ENCODE assay signal across 16 cellular contexts in genomic region chr6:22401206-22401605, GRCh38.
DNase-seq lines count a peak whose midpoint lies in the region; TF ChIP-seq lines count a peak whose summit lies in the region.
"Had no signal": no experiment of that assay in that cellular context is flagged by ENCODE, and none has a peak within 500 bp of the region (broad histone marks: within the 10 kb centered on the region; RNA-seq: fewer than 3 reads in every experiment).

No MANE protein-coding gene starts in this region.

- H3K27ac ChIP-seq in RWPE1 (no peak overlapping the region), hepatocyte (no peak overlapping the region)

- H3K4me2 ChIP-seq in hepatocyte: no peak overlapping the region

- H3K4me1 Mint-ChIP-seq in progenitor cell of endocrine pancreas (ENCODE audit: low read depth): peaks cover 3% of the 10 kb centered on the region
- no peaks in the 10 kb centered on the region for H3K4me1 Mint-ChIP-seq in activated T-cell treated with anti-CD3 and anti-CD28 coated beads, Interleukin-2, amount 50 U/mL, for 24 hours (ENCODE audit: low read depth)

- peaks cover 4% of the 10 kb centered on the region for H3K4me1 ChIP-seq in hepatocyte (ENCODE audit: insufficient read depth)
- H3K4me1 ChIP-seq: BE2C had no signal

- no peaks in the 10 kb centered on the region for H3K36me3 ChIP-seq in hepatocyte (replicated peaks; ENCODE audit: insufficient read depth, low read depth)
- H3K36me3 ChIP-seq: BE2C had no signal

- no peak overlapping the region for H2AFZ ChIP-seq in hepatocyte

- H3K27ac Mint-ChIP-seq in progenitor cell of endocrine pancreas: no peak overlapping the region
- H3K27ac Mint-ChIP-seq in activated T-cell treated with anti-CD3 and anti-CD28 coated beads, Interleukin-2, amount 50 U/mL, for 24 hours: no peak overlapping the region

- DNase-seq in AG08395 (ENCODE audit: low spot score) (peak; percentile 13), EL (peak; percentile 5), RWPE1 (ENCODE audit: low spot score) (peak; percentile 2), fibroblast of mammary gland (ENCODE audit: low read depth) (peak; percentile 40), NCI-H1930 (lab: John Stamatoyannopoulos, UW) (no peak), hepatocyte (ENCODE audit: low spot score) (no peak), progenitor cell of endocrine pancreas (ENCODE audit: low spot score, unreplicated experiment) (no peak)
- no peak for DNase-seq in activated T-cell treated with anti-CD3 and anti-CD28 coated beads, Interleukin-2, amount 50 U/mL, for 24 hours
- DNase-seq: BE2C, DMS79, GOT3, KG1, NCI-H1694, NCI-H226, NCI-H510A treated with DMSO at 0.1 percent for 48 hours, NCI-H748 treated with DMSO at 0.1 percent for 48 hours had no signal

- no peak for TF ChIP-seq CTCF in RWPE1 (conservative IDR thresholded peaks at IDR 0.05; ENCODE audit: low read depth)
- no peak for TF ChIP-seq CTCF in fibroblast of mammary gland (conservative IDR thresholded peaks at IDR 0.05; ENCODE audit: control insufficient read depth, insufficient read depth, low read depth, low read length)
- TF ChIP-seq CTCF in hepatocyte (IDR thresholded peaks at IDR 0.05; ENCODE audit: poor library complexity): no peak
- TF ChIP-seq CTCF in progenitor cell of endocrine pancreas (IDR thresholded peaks at IDR 0.05; ENCODE audit: unreplicated experiment): no peak

- no peak overlapping the region for H3K4me3 Mint-ChIP-seq in progenitor cell of endocrine pancreas (ENCODE audit: low read depth)
- no peak overlapping the region for H3K4me3 Mint-ChIP-seq in activated T-cell treated with anti-CD3 and anti-CD28 coated beads, Interleukin-2, amount 50 U/mL, for 24 hours

- H3K4me3 ChIP-seq in fibroblast of mammary gland (ENCODE audit: control insufficient read depth, low read depth, low read length) (no peak overlapping the region), hepatocyte (no peak overlapping the region)

- no peaks in the 10 kb centered on the region for H3K36me3 Mint-ChIP-seq in progenitor cell of endocrine pancreas (ENCODE audit: insufficient read depth)
- H3K36me3 Mint-ChIP-seq in activated T-cell treated with anti-CD3 and anti-CD28 coated beads, Interleukin-2, amount 50 U/mL, for 24 hours (ENCODE audit: low read depth): no peaks in the 10 kb centered on the region

- CTCF ChIA-PET in RWPE1 (lab: Yijun Ruan, JAX): interaction anchor here (0.7 kb wide), 1 partner anchor 1081 kb away, joined by 5 read pairs; no protein-coding TSS in a partner anchor

- H3K27me3 Mint-ChIP-seq in progenitor cell of endocrine pancreas: no peaks in the 10 kb centered on the region
- H3K27me3 Mint-ChIP-seq in activated T-cell treated with anti-CD3 and anti-CD28 coated beads, Interleukin-2, amount 50 U/mL, for 24 hours: no peaks in the 10 kb centered on the region

- 63% methylated on average over 1 of the region's 1 CpG for WGBS in hepatocyte (ENCODE audit: low lambda C conversion rate, missing lambda C conversion rate)

- no peaks in the 10 kb centered on the region for H3K9me3 Mint-ChIP-seq in progenitor cell of endocrine pancreas (ENCODE audit: low read depth)
- no peaks in the 10 kb centered on the region for H3K9me3 Mint-ChIP-seq in activated T-cell treated with anti-CD3 and anti-CD28 coated beads, Interleukin-2, amount 50 U/mL, for 24 hours

- no peaks in the 10 kb centered on the region for H3K9me3 ChIP-seq in hepatocyte (ENCODE audit: low read depth)
- H3K9me3 ChIP-seq: BE2C had no signal

- no peaks in the 10 kb centered on the region for H3K27me3 ChIP-seq in hepatocyte
- H3K27me3 ChIP-seq: BE2C had no signal

- H3K9me2 ChIP-seq in hepatocyte (replicated peaks; ENCODE audit: insufficient read depth): no peaks in the 10 kb centered on the region

- no peaks in the 10 kb centered on the region for H3K79me2 ChIP-seq in hepatocyte

- H4K20me1 ChIP-seq in hepatocyte (ENCODE audit: insufficient read depth, poor library complexity, severe bottlenecking): no peaks in the 10 kb centered on the region

- POLR2A ChIA-PET in RWPE1 (lab: Yijun Ruan, JAX; ENCODE audit: low non-redundant PET): no interaction called here

Comparison
In these comparisons a context has a peak if more than half of its experiments do, and no peak if none do; other contexts are left out.
1. DNase-seq: peak in AG08395 (single experiment), EL (single experiment), RWPE1 (single experiment) and fibroblast of mammary gland (single experiment); none in NCI-H1930 (0 of 2), hepatocyte (single experiment), progenitor cell of endocrine pancreas (single experiment) and activated T-cell treated with anti-CD3 and anti-CD28 coated beads, Interleukin-2, amount 50 U/mL, for 24 hours (single experiment).